In genomic region chr2:108652187-108652931, GRCh38 we compare ENCODE assay signal across 8 cellular contexts.
DNase-seq lines count a peak whose midpoint lies in the region; ATAC-seq, FAIRE-seq and TF ChIP-seq lines count a peak whose summit lies in the region.
"Not testable (repeated sequence)": the region's sequence is repeated elsewhere in the genome, so short reads cannot be mapped to it uniquely, and the experiment has no call there.

No MANE protein-coding gene starts in this region.

- H3K9me3 ChIP-seq in GM12878 (replicated peaks; ENCODE audit: control insufficient read depth, insufficient read depth, low read length) = not testable (repeated sequence)

- not testable (repeated sequence) for TF ChIP-seq POLR2A in GM12878 (IDR thresholded peaks at IDR 0.05; ENCODE audit: low read depth, low read length)

- TF ChIP-seq EP300 in GM12878 (IDR thresholded peaks at IDR 0.05; ENCODE audit: borderline replicate concordance in 1 of 2, control insufficient read depth in 1 of 2, low read depth in 2 of 2, low read length in 2 of 2) = peak in 1 of 2 experiments; percentile 33; a peak in 1 of 4 replicates

- not testable (repeated sequence) for H3K79me2 ChIP-seq in GM12878 (ENCODE audit: control insufficient read depth, insufficient read depth, low read length)

- in situ Hi-C loops in GM12878 (cut with MboI) = not testable (repeated sequence)

- not testable (repeated sequence) for BruUV-seq in GM12878 (replicated peaks; lab: Mats Ljungman, UMichigan)

- not testable (repeated sequence) for H3K9ac ChIP-seq in GM12878 (ENCODE audit: control insufficient read depth, insufficient read depth, low read length)

- 0 out of 2 replicates have a peak overlapping the region, but pooled peaks have one; percentile 22 for H3K4me3 ChIP-seq in GM12878

- peak overlapping the region; percentile 64 for H3K27ac ChIP-seq in GM12878 (ENCODE audit: control insufficient read depth, insufficient read depth)

- not testable (repeated sequence) for H3K36me3 ChIP-seq in GM12878 (ENCODE audit: control insufficient read depth in 2 of 2, insufficient read depth in 2 of 2, low read length in 1 of 2)

- intact Hi-C loops in GM12878 (cut with micrococcal nuclease; ENCODE audit: unreplicated experiment) = not testable (repeated sequence)

- POLR2A ChIA-PET in GM12878 (lab: Charles Lee) = not testable (repeated sequence)

- FAIRE-seq in GM12878 (lab: Jason Lieb, UNC) = not testable (repeated sequence)

- CTCF ChIA-PET in GM12878 (lab: Yijun Ruan, JAX) = not testable (repeated sequence)

- not testable (repeated sequence) for H2AFZ ChIP-seq in GM12878 (ENCODE audit: control insufficient read depth, low read depth, low read length)

- TF ChIP-seq RAD21 in GM12878 (IDR thresholded peaks at IDR 0.05; ENCODE audit: insufficient read depth, low read depth, low read length) = not testable (repeated sequence)

- TF ChIP-seq CTCF in GM12878 (IDR thresholded peaks at IDR 0.05 in 2 of 3, conservative IDR thresholded peaks at IDR 0.05 in 1 of 3; ENCODE audit: control insufficient read depth in 2 of 3, extremely low read depth in 1 of 3, insufficient read depth in 1 of 3, low read depth in 3 of 3, low read length in 3 of 3) = not testable (repeated sequence)

- not testable (repeated sequence) for H3K4me1 ChIP-seq in GM12878 (ENCODE audit: control insufficient read depth, insufficient read depth, low read length)

- H3K27me3 ChIP-seq in GM12878 (replicated peaks in 1 of 2; ENCODE audit: control insufficient read depth in 2 of 2, insufficient read depth in 2 of 2, low read length in 1 of 2) = not testable (repeated sequence)

- peak overlapping the region; percentile 64 for H3K4me2 ChIP-seq in GM12878 (ENCODE audit: control insufficient read depth, insufficient read depth)

- SMC1A ChIA-PET in GM12878 (lab: Charles Lee; ENCODE audit: uncharacterized antibody, unreplicated experiment) = not testable (repeated sequence)

- RAD21 ChIA-PET in GM12878 (lab: Charles Lee; ENCODE audit: unreplicated experiment) = not testable (repeated sequence)

- peak; percentile 90 for ATAC-seq in GM19438 (IDR thresholded peaks at IDR 0.05; ENCODE audit: low read depth, unreplicated experiment)
- ATAC-seq in HG03045 (IDR thresholded peaks at IDR 0.05; ENCODE audit: unreplicated experiment) = peak; percentile 96
- peak; percentile 93 for ATAC-seq in GM12878

- H4K20me1 ChIP-seq in GM12878 (ENCODE audit: control insufficient read depth, insufficient read depth) = not testable (repeated sequence)

- 19% methylated on average over 5 of the region's 7 CpGs for WGBS in GM12878 (ENCODE audit: insufficient coverage, insufficient replicate concordance, low lambda C conversion rate, missing lambda C conversion rate)

- DNase-seq in CD1c-positive myeloid dendritic cell (ENCODE audit: extremely low spot score) = peak; percentile 91
- peak; percentile 85 for DNase-seq in NCI-H226
- DNase-seq in activated CD4-positive, alpha-beta T cell treated with anti-CD3 and anti-CD28 coated beads for 24 hours (ENCODE audit: low read depth in 2 of 2) = peak; percentile 12 to 15
- peak; percentile 70 for DNase-seq in GM12878 (ENCODE audit: low read depth, low spot score)
- peak; percentile 97 for DNase-seq in iris pigment epithelial cell (ENCODE audit: low read depth)
- peak; percentile 27 to 30 for DNase-seq in stimulated activated CD4-positive, alpha-beta T cell treated with anti-CD3 and anti-CD28 coated beads, Interleukin-15, amount 100 ng/mL, for 48 hours (ENCODE audit: low read depth in 2 of 2)

TF ChIP-seq in GM12878, 131 proteins besides CTCF, POLR2A, EP300 and RAD21 (continues in another document):
- peak; percentile 61; the same call in 1 of the 2 replicates for TF ChIP-seq NFIC (IDR thresholded peaks at IDR 0.05; ENCODE audit: low read depth, low read length)
- TF ChIP-seq IKZF2 (IDR thresholded peaks at IDR 0.05) = peak; percentile 38 to 59; a peak in 3 of 4 replicates
- TF ChIP-seq PBX3 (IDR thresholded peaks at IDR 0.05; ENCODE audit: insufficient replicate concordance, low read depth, low read length) = peak; percentile 35
- TF ChIP-seq, protein P1, sequence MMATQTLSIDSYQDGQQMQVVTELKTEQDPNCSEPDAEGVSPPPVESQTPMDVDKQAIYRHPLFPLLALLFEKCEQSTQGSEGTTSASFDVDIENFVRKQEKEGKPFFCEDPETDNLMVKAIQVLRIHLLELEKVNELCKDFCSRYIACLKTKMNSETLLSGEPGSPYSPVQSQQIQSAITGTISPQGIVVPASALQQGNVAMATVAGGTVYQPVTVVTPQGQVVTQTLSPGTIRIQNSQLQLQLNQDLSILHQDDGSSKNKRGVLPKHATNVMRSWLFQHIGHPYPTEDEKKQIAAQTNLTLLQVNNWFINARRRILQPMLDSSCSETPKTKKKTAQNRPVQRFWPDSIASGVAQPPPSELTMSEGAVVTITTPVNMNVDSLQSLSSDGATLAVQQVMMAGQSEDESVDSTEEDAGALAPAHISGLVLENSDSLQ (IDR thresholded peaks at IDR 0.05) = peak; percentile 69
- TF ChIP-seq USF2 (IDR thresholded peaks at IDR 0.05; ENCODE audit: borderline replicate concordance, low read depth, low read length) = peak; percentile 24; the same call in 1 of the 2 replicates
- peak; percentile 66 for TF ChIP-seq CREB1 (IDR thresholded peaks at IDR 0.05; ENCODE audit: low read depth)
- peak; percentile 48; the same call in 1 of the 2 replicates for TF ChIP-seq CREM (IDR thresholded peaks at IDR 0.05; ENCODE audit: low read depth)
- peak; percentile 76 for TF ChIP-seq ZNF687 (IDR thresholded peaks at IDR 0.05)
- TF ChIP-seq EED (IDR thresholded peaks at IDR 0.05; ENCODE audit: low read depth) = peak; percentile 81
- peak; percentile 83; the same call in 1 of the 2 replicates for TF ChIP-seq RAD51 (IDR thresholded peaks at IDR 0.05)
- TF ChIP-seq SP1 (IDR thresholded peaks at IDR 0.05; ENCODE audit: low read depth, low read length) = peak; percentile 18
- peak; percentile 78 to 85 for TF ChIP-seq BHLHE40 (IDR thresholded peaks at IDR 0.05; ENCODE audit: borderline replicate concordance in 1 of 2, low read depth in 2 of 2, low read length in 1 of 2)
- TF ChIP-seq USF1 (IDR thresholded peaks at IDR 0.05; ENCODE audit: borderline replicate concordance, extremely low read length, insufficient read depth, low read depth, low read length) = peak; percentile 53
- TF ChIP-seq RUNX3 (IDR thresholded peaks at IDR 0.05; ENCODE audit: low read length) = peak; percentile 39; the same call in 1 of the 2 replicates
- TF ChIP-seq ETV6 (conservative IDR thresholded peaks at IDR 0.05 in 1 of 2, IDR thresholded peaks at IDR 0.05 in 1 of 2; ENCODE audit: borderline replicate concordance in 1 of 2, low read depth in 1 of 2) = peak in 1 of 2 experiments; percentile 21; a peak in 1 of 4 replicates
- peak; percentile 65; the same call in 1 of the 2 replicates for TF ChIP-seq ATF7 (IDR thresholded peaks at IDR 0.05; ENCODE audit: low read depth)
- TF ChIP-seq ZNF24 (IDR thresholded peaks at IDR 0.05) = peak; percentile 68

Comparison
In these comparisons a context has a peak if more than half of its experiments do, and no peak if none do; other contexts are left out.
1. Peak in every context shown above with its lines: DNase-seq, ATAC-seq, H3K4me3 ChIP-seq and H3K27ac ChIP-seq.
2. DNase-seq: peak in every context shown above with its lines; median percentile 97 in iris pigment epithelial cell; 91 in CD1c-positive myeloid dendritic cell; 85 in NCI-H226; 70 in GM12878; 28 in stimulated activated CD4-positive, alpha-beta T cell treated with anti-CD3 and anti-CD28 coated beads, Interleukin-15, amount 100 ng/mL, for 48 hours; 14 in activated CD4-positive, alpha-beta T cell treated with anti-CD3 and anti-CD28 coated beads for 24 hours.